In the genomic region with DNA sequence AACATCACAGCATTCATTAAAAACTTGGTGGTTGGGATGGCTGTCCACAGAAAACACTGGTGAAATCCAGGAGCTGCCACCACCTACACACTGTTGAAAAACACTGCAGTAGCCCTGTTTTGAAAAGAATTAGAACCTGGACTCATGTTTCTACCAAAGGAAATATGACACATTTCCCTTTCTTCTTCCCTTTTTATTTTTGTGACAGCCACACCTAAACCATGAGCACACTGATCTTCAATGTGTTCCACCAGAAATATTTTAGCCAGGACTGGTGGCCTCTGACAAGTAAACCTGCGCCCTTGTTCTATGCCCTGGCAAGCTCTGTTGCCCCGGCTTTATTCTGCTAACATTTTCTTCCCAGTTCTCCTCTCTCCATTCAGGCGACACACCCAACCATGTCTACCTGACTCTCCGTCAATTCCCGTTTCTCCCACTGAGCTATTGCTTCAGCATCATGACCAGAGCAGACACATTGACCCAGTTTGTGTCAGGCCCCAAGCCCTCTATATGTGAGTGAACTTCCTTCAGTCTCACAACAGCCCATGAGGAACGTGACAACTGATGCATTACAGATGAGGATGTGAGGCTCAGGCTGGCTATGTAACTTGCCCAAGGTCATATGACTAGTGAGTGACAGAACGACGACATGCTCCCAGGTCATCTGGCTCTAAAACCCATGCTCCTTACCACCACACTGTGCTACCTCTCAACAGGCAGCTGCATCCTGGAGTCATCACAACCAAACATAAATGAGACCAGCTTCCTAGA, we compare ENCODE assay signal across 10 cellular contexts. TPM values are rescaled to one million over a fixed set of nuclear protein-coding genes. Genes with fewer than 3 reads are reported as not detected.
DNase-seq lines count a peak whose midpoint lies in the region; ATAC-seq and TF ChIP-seq lines count a peak whose summit lies in the region.
"Had no signal": no experiment of that assay in that cellular context is flagged by ENCODE, and none has a peak within 500 bp of the region (broad histone marks: within the 10 kb centered on the region; RNA-seq: fewer than 3 reads in every experiment).

No MANE protein-coding gene starts in this region.

- H3K9me3 ChIP-seq in left lung = peaks cover 0 to 11% of the 10 kb centered on the region in 2 donors
- peaks cover 0 to 9% (median 7%) of the 10 kb centered on the region in 3 donors for H3K9me3 ChIP-seq in tibial artery

- peaks cover 77% of the 10 kb centered on the region for H3K4me1 Mint-ChIP-seq in activated T-cell treated with anti-CD3 and anti-CD28 coated beads, Interleukin-2, amount 50 U/mL, for 4 hours (ENCODE audit: low read depth)
- peaks cover 74 to 80% (median 78%) of the 10 kb centered on the region in 3 donors for H3K4me1 Mint-ChIP-seq in T-cell

- H3K27me3 ChIP-seq in left lung (no peaks in the 10 kb centered on the region), tibial artery (no peaks in the 10 kb centered on the region)

- no peak for DNase-seq in activated T-cell treated with anti-CD3 and anti-CD28 coated beads, Interleukin-2, amount 50 U/mL, for 4 hours
- DNase-seq in activated T-cell treated with anti-CD3 and anti-CD28 coated beads, Interleukin-2, amount 50 U/mL, for 48 hours = no peak
- no peak for DNase-seq in T-cell
- peak in 1 of 2 donors; percentile 64 for DNase-seq in left lung
- no peak for DNase-seq in tibial artery
- no peak for DNase-seq in EL
- DNase-seq in effector CD8-positive, alpha-beta T cell (lab: John Stamatoyannopoulos, UW) = no peak
- DNase-seq: NCI-H1930 had no signal

- H3K27ac ChIP-seq in left lung (peak overlapping the region; percentile 66 to 92), tibial artery (peak overlapping the region; percentile 91 to 93)
- H3K27ac ChIP-seq: parathyroid adenoma had no signal

- POLR2A ChIA-PET in T-cell (lab: Charles Lee) = interaction anchor here (0.8 to 0.9 kb wide), 2 partner anchors 12 to 13 kb away, joined by 3 to 4 read pairs; no protein-coding TSS in a partner anchor

- H3K27me3 Mint-ChIP-seq in activated T-cell treated with anti-CD3 and anti-CD28 coated beads, Interleukin-2, amount 50 U/mL, for 4 hours (ENCODE audit: low read depth) = no peaks in the 10 kb centered on the region
- no peaks in the 10 kb centered on the region for H3K27me3 Mint-ChIP-seq in T-cell

- intact Hi-C loops in left lung (cut with DNase I) (no loop called here), tibial artery (cut with DNase I; ENCODE audit: low total_unique reads) (no loop called here)

- H3K4me3 Mint-ChIP-seq in activated T-cell treated with anti-CD3 and anti-CD28 coated beads, Interleukin-2, amount 50 U/mL, for 4 hours = peak overlapping the region; percentile 17
- peak overlapping the region; percentile 85 to 89 (median 88) for H3K4me3 Mint-ChIP-seq in T-cell

- H3K4me3 ChIP-seq in left lung (peak overlapping the region in 1 of 2 donors; percentile 52), tibial artery (no peak overlapping the region)

- CTCF ChIA-PET in T-cell (lab: Charles Lee) = interaction anchor here in 1 of 2 donors (0.9 kb wide), 1 partner anchor 503 kb away, joined by 3 read pairs; no protein-coding TSS in a partner anchor

- H3K36me3 ChIP-seq in left lung (peaks cover 0 to 7% of the 10 kb centered on the region in 2 donors), tibial artery (peaks cover 0 to 11% (median 0%) of the 10 kb centered on the region in 3 donors)

- H3K27ac Mint-ChIP-seq in T-cell = peak overlapping the region; percentile 69 to 84

- TF ChIP-seq CTCF in left lung (IDR thresholded peaks at IDR 0.05) (no peak), tibial artery (IDR thresholded peaks at IDR 0.05) (no peak)

- no peak for ATAC-seq in activated T-cell treated with anti-CD3 and anti-CD28 coated beads, Interleukin-2, amount 50 U/mL, for 4 hours
- no peak for ATAC-seq in T-cell (replicated peaks in 1 of 4)
- ATAC-seq in left lung = peak; percentile 50
- ATAC-seq in HG03469 (IDR thresholded peaks at IDR 0.05; ENCODE audit: unreplicated experiment) = no peak

- H3K4me1 ChIP-seq in left lung (peaks cover 7 to 49% of the 10 kb centered on the region in 2 donors), tibial artery (peaks cover 0 to 40% (median 11%) of the 10 kb centered on the region in 4 donors)

- H3K9me3 Mint-ChIP-seq in activated T-cell treated with anti-CD3 and anti-CD28 coated beads, Interleukin-2, amount 50 U/mL, for 4 hours = peaks cover 32% of the 10 kb centered on the region
- peaks cover 17 to 33% (median 28%) of the 10 kb centered on the region in 3 donors for H3K9me3 Mint-ChIP-seq in T-cell

- H3K36me3 Mint-ChIP-seq in activated T-cell treated with anti-CD3 and anti-CD28 coated beads, Interleukin-2, amount 50 U/mL, for 4 hours (ENCODE audit: insufficient read depth) = peaks cover 47% of the 10 kb centered on the region
- H3K36me3 Mint-ChIP-seq in T-cell = peaks cover 54% of the 10 kb centered on the region

RNA-seq across cellular contexts. Expression of a gene that starts 3.5 kb away (rescaled TPM):
- total RNA-seq in activated T-cell treated with anti-CD3 and anti-CD28 coated beads, Interleukin-2, amount 50 U/mL, for 4 hours = 1 to 10 TPM; 4.2 to 6.6 (median 6.4) TPM
- total RNA-seq in T-cell (10 to 100 TPM; 20.7 to 32.7 (median 25.8) TPM), left lung (10 to 100 TPM; 24.0 to 25.4 TPM)

RNA-seq across cellular contexts. Expression of a gene that starts 19.2 kb away (rescaled TPM):
- total RNA-seq in activated T-cell treated with anti-CD3 and anti-CD28 coated beads, Interleukin-2, amount 50 U/mL, for 4 hours = 10 to 100 TPM; 58.7 to 59.4 (median 59.3) TPM
- total RNA-seq in T-cell = 10 to 100 TPM; 24.3 to 46.4 (median 44.6) TPM
- 10 to 100 TPM; 32.1 to 39.9 TPM for total RNA-seq in left lung

RNA-seq across cellular contexts. Expression of a gene that starts 60.0 kb away (rescaled TPM):
- 10 to 100 TPM; 17.9 to 20.1 (median 19.7) TPM for total RNA-seq in activated T-cell treated with anti-CD3 and anti-CD28 coated beads, Interleukin-2, amount 50 U/mL, for 4 hours
- total RNA-seq in T-cell (10 to 100 TPM; 28.1 to 41.2 (median 37.6) TPM), left lung (10 to 100 TPM; 22.9 to 27.9 TPM)
